In the genomic region with DNA sequence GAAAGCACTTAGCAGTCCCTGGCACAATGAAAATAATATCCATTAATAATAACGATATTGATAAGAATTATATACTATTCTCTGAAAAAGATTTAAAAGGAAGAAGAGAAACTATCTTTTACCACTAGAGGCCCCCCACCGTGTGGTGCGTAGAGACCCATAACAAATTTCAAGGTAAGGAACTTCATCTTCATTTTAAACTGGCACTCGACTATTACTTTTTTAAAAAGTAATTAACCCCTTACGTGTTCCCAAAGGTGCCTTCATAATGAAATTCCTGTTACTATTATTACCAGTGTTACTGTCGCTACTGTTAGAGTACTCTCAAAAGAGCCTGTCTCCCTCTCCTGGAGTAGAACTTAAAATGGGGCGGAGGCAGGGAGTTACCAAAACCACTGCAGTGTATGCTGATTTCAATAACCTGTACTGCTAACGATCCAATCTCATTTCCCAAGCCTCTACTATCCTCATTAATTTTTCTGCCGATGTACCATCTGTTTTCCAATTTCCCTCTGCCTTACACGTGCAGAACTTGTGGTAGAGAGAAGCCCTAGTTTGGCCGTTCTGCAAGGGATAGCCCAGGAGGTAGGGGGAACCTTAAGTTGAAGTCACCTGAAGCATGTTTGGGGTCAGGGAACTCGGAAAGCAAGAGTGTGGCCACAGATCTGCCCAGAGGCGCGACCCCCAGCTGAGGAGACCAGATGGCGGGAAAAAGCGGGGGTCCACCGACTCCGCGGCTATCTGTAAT, we compare ENCODE assay signal across 8 cellular contexts. TPM values are rescaled to one million over a fixed set of nuclear protein-coding genes. Genes with fewer than 3 reads are reported as not detected.
DNase-seq lines count a peak whose midpoint lies in the region; ATAC-seq and TF ChIP-seq lines count a peak whose summit lies in the region.

No MANE protein-coding gene starts in this region.

- POLR2A ChIA-PET in Panc1 (lab: Charles Lee): no interaction called here
- POLR2A ChIA-PET in naive thymus-derived CD4-positive, alpha-beta T cell (lab: Charles Lee): interaction anchor here (0.9 to 1.6 kb wide), 8 partner anchors 13 to 47 kb away, joined by 3 to 10 read pairs (median 4); no protein-coding TSS in a partner anchor
- POLR2A ChIA-PET in GM10248 (lab: Yijun Ruan, JAX): no interaction called here

- ATAC-seq in GM23338 (no peak), Panc1 (peak; percentile 27)
- peak; percentile 35 for ATAC-seq in naive thymus-derived CD4-positive, alpha-beta T cell

- H3K9me3 ChIP-seq in Panc1 (ENCODE audit: control insufficient read depth, insufficient read depth, low read depth, low read length) (no peaks in the 10 kb centered on the region), adrenal gland (replicated peaks in 1 of 3) (no peaks in the 10 kb centered on the region)
- H3K9me3 ChIP-seq in naive thymus-derived CD4-positive, alpha-beta T cell (ENCODE audit: control insufficient read depth in 2 of 3, low read length in 3 of 3): no peaks in the 10 kb centered on the region

- peak overlapping the region; percentile 91 for H3K4me3 Mint-ChIP-seq in GM23338
- peak overlapping the region; percentile 90 to 98 (median 94) for H3K4me3 Mint-ChIP-seq in naive thymus-derived CD4-positive, alpha-beta T cell

- H3K4me3 ChIP-seq in GM23338 (peak overlapping the region; percentile 72), Panc1 (ENCODE audit: low read depth in 2 of 2, low read length in 2 of 2) (peak overlapping the region; percentile 81 to 91), coronary artery (peak overlapping the region; percentile 76), adrenal gland (peak overlapping the region in 1 of 4 donors; percentile 57)
- peak overlapping the region; percentile 72 for H3K4me3 ChIP-seq in naive thymus-derived CD4-positive, alpha-beta T cell (ENCODE audit: low read length)

- intact Hi-C loops in Panc1 (cut with micrococcal nuclease; ENCODE audit: unreplicated experiment) (no loop called here), adrenal gland (cut with DNase I) (no loop called here)
- intact Hi-C loops in naive thymus-derived CD4-positive, alpha-beta T cell (cut with micrococcal nuclease): loop anchor here (1.0 to 5.0 kb wide), 7 partner anchors 35 to 1120 kb away; a partner anchor contains a TSS

- H3K4me1 Mint-ChIP-seq in GM23338: peaks cover 20% of the 10 kb centered on the region; the same call in 2 of the 3 replicates
- H3K4me1 Mint-ChIP-seq in naive thymus-derived CD4-positive, alpha-beta T cell: peaks cover 13 to 44% (median 39%) of the 10 kb centered on the region in 7 donors

- TF ChIP-seq POLR2A in adrenal gland (IDR thresholded peaks at IDR 0.05): no peak

- no TSS peak for BruUV-seq in Panc1 (replicated peaks; lab: Mats Ljungman, UMichigan)

- H3K27me3 ChIP-seq in GM23338 (ENCODE audit: insufficient read depth): 0 out of 2 replicates have a peak, but pooled peaks cover 4% of the 10 kb centered on the region
- H3K27me3 ChIP-seq in Panc1 (ENCODE audit: control insufficient read depth, insufficient read depth, low read length): no peaks in the 10 kb centered on the region
- no peaks in the 10 kb centered on the region for H3K27me3 ChIP-seq in naive thymus-derived CD4-positive, alpha-beta T cell (ENCODE audit: control insufficient read depth in 2 of 2, insufficient read depth in 2 of 2, low read length in 2 of 2)
- H3K27me3 ChIP-seq in adrenal gland: peaks cover 32% of the 10 kb centered on the region

- 0 out of 2 replicates have a peak, but pooled peaks cover 4% of the 10 kb centered on the region for H4K20me1 ChIP-seq in GM23338 (replicated peaks; ENCODE audit: insufficient read depth)

- H3K79me2 ChIP-seq in GM23338 (replicated peaks; ENCODE audit: insufficient read depth): peaks cover 33% of the 10 kb centered on the region

- in situ Hi-C loops in G401 (cut with HindIII; ENCODE audit: low sequenced_read_pairs) (no loop called here), Panc1 (cut with HindIII; ENCODE audit: low pct_unique_long_range_greater_than_20kb, low sequenced_read_pairs) (no loop called here)

- peak; percentile 10 to 23; a peak in 2 of 4 replicates for TF ChIP-seq CTCF in GM23338 (conservative IDR thresholded peaks at IDR 0.05; ENCODE audit: low read depth in 2 of 2)
- peak; percentile 60 for TF ChIP-seq CTCF in Panc1 (IDR thresholded peaks at IDR 0.05)
- no peak for TF ChIP-seq CTCF in coronary artery (IDR thresholded peaks at IDR 0.05)
- TF ChIP-seq CTCF in GM10248 (IDR thresholded peaks at IDR 0.05; ENCODE audit: control extremely low read depth, extremely low read depth, low read depth, missing control alignments): no peak
- no peak for TF ChIP-seq CTCF in adrenal gland (IDR thresholded peaks at IDR 0.05)

- peaks cover 2% of the 10 kb centered on the region for H3K27me3 Mint-ChIP-seq in GM23338 (ENCODE audit: insufficient read depth, low read depth, poor library complexity)
- H3K27me3 Mint-ChIP-seq in naive thymus-derived CD4-positive, alpha-beta T cell: no peaks in the 10 kb centered on the region

- H3F3A ChIP-seq in GM23338 (replicated peaks; ENCODE audit: low read depth): no peaks in the 10 kb centered on the region

- H3K27ac ChIP-seq in GM23338 (ENCODE audit: low read depth): peak overlapping the region; percentile 74; the same call in 1 of the 2 replicates
- H3K27ac ChIP-seq in Panc1 (ENCODE audit: low read length): peak overlapping the region; percentile 86
- no peak overlapping the region for H3K27ac ChIP-seq in coronary artery
- peak overlapping the region; percentile 86 for H3K27ac ChIP-seq in naive thymus-derived CD4-positive, alpha-beta T cell (ENCODE audit: low read depth, low read length)
- no peak overlapping the region for H3K27ac ChIP-seq in adrenal gland

- 14 to 47% (median 27%) methylated on average over 11 to 19 of the region's 19 CpGs for WGBS in adrenal gland, 4 donors

- H2AFZ ChIP-seq in GM23338: peak overlapping the region; percentile 78; the same call in 1 of the 2 replicates

- H3K36me3 Mint-ChIP-seq in GM23338 (ENCODE audit: low read depth): no peaks in the 10 kb centered on the region
- peaks cover 0 to 6% (median 0%) of the 10 kb centered on the region in 5 donors for H3K36me3 Mint-ChIP-seq in naive thymus-derived CD4-positive, alpha-beta T cell

- H3K36me3 ChIP-seq in GM23338 (ENCODE audit: insufficient read depth): no peaks in the 10 kb centered on the region
- H3K36me3 ChIP-seq in Panc1 (ENCODE audit: control insufficient read depth, insufficient read depth, low read length): no peaks in the 10 kb centered on the region
- H3K36me3 ChIP-seq in naive thymus-derived CD4-positive, alpha-beta T cell (ENCODE audit: control insufficient read depth in 2 of 3, insufficient read depth in 3 of 3, low read length in 3 of 3): peaks cover 0 to 8% (median 0%) of the 10 kb centered on the region in 3 experiments
- H3K36me3 ChIP-seq in adrenal gland (replicated peaks in 1 of 2): no peaks in the 10 kb centered on the region

- H3K4me1 ChIP-seq in GM23338 (ENCODE audit: insufficient read depth): peaks cover 7% of the 10 kb centered on the region
- peaks cover 17% of the 10 kb centered on the region for H3K4me1 ChIP-seq in Panc1 (ENCODE audit: control insufficient read depth, insufficient read depth, low read length)
- H3K4me1 ChIP-seq in naive thymus-derived CD4-positive, alpha-beta T cell (ENCODE audit: control insufficient read depth in 2 of 2, insufficient read depth in 2 of 2, low read length in 2 of 2): peaks cover 13 to 16% of the 10 kb centered on the region in 2 donors
- H3K4me1 ChIP-seq in adrenal gland (replicated peaks in 1 of 2): peaks cover 0 to 6% of the 10 kb centered on the region in 2 donors

- no peaks in the 10 kb centered on the region for H3K9me3 Mint-ChIP-seq in GM23338
- no peaks in the 10 kb centered on the region for H3K9me3 Mint-ChIP-seq in naive thymus-derived CD4-positive, alpha-beta T cell

- no peaks in the 10 kb centered on the region for H3K9me2 ChIP-seq in GM23338 (ENCODE audit: insufficient read depth)

- peak overlapping the region; percentile 90 for H3K27ac Mint-ChIP-seq in GM23338
- H3K27ac Mint-ChIP-seq in naive thymus-derived CD4-positive, alpha-beta T cell: peak overlapping the region; percentile 58 to 94 (median 86)

- CTCF ChIA-PET in Panc1 (lab: Charles Lee): interaction anchor here (0.6 kb wide), 1 partner anchor 54 kb away, joined by 3 read pairs; no protein-coding TSS in a partner anchor
- CTCF ChIA-PET in naive thymus-derived CD4-positive, alpha-beta T cell (lab: Charles Lee): interaction anchor here (0.8 kb wide), 1 partner anchor 56 kb away, joined by 3 read pairs; no protein-coding TSS in a partner anchor
- CTCF ChIA-PET in GM10248 (lab: Yijun Ruan, JAX): interaction anchor here (0.8 to 1.1 kb wide), 3 partner anchors 17 to 43 kb away, joined by 3 to 4 read pairs (median 3); no protein-coding TSS in a partner anchor

- H3K4me2 ChIP-seq in GM23338: peak overlapping the region; percentile 96

- peak; percentile 3 for DNase-seq in G401 (ENCODE audit: low spot score)
- peak; percentile 14 for DNase-seq in GM23338 (ENCODE audit: low spot score)
- no peak for DNase-seq in Panc1 (ENCODE audit: low read depth, low spot score)
- DNase-seq in coronary artery (ENCODE audit: low spot score): no peak
- peak in 8 of 9 donors; percentile 3 to 45 (median 29) for DNase-seq in naive thymus-derived CD4-positive, alpha-beta T cell
- no peak for DNase-seq in GM10248 (ENCODE audit: extremely low spot score)
- no peak for DNase-seq in adrenal gland
- no peak for DNase-seq in cortex of kidney (lab: John Stamatoyannopoulos, UW)

TF ChIP-seq in GM23338, 12 proteins besides CTCF, POLR2A, EP300 and RAD21:
- TF ChIP-seq NANOG (IDR thresholded peaks at IDR 0.05; ENCODE audit: borderline replicate concordance): no peak
- no peak for TF ChIP-seq JUNB (IDR thresholded peaks at IDR 0.05; ENCODE audit: unreplicated experiment)
- no peak for TF ChIP-seq POLR2AphosphoS5 (IDR thresholded peaks at IDR 0.05; ENCODE audit: low read depth)
- no peak for TF ChIP-seq CREB1 (CRISPR knock-in tag; IDR thresholded peaks at IDR 0.05; ENCODE audit: low read depth)

RNA-seq across cellular contexts. Expression of a gene that starts 0.8 kb away (rescaled TPM):
- 3.0 and 3.1 TPM in 2 replicates for total RNA-seq in G401 (2014; rRNA removed; shearing (Covaris generic))
- 110 and 123 TPM in 2 replicates for total RNA-seq in GM23338 (2014; rRNA removed; shearing (Covaris generic))
- polyA plus RNA-seq in GM23338 (2016; fragmentation: Nextera tagmentation; extraction: Ambion mirVana): 57.9 and 65.2 TPM in 2 replicates
- 44.2 TPM for total RNA-seq in Panc1 (2021; ENCODE audit: unreplicated experiment)
- polyA plus RNA-seq in Panc1 (2012; ENCODE audit: insufficient read length): 17.8 TPM
- 10 to 100 TPM; 29.7 to 50.1 (median 45.1) TPM for total RNA-seq in naive thymus-derived CD4-positive, alpha-beta T cell
- 10 to 100 TPM; 54.1 to 60.7 TPM for polyA plus RNA-seq in naive thymus-derived CD4-positive, alpha-beta T cell
- total RNA-seq in adrenal gland: 1 to 10 TPM in 7 of 8 donors, under 1 TPM in 1; 0.72 to 2.0 (median 1.4) TPM
- polyA plus RNA-seq in adrenal gland: 1 to 10 TPM; 1.2 to 3.8 (median 1.4) TPM

Comparison
In these comparisons a context has a peak if more than half of its experiments do, and no peak if none do; other contexts are left out.
1. DNase-seq: peak in G401 (single experiment), GM23338 (single experiment) and naive thymus-derived CD4-positive, alpha-beta T cell (8 of 9); none in Panc1 (single experiment), coronary artery (single experiment), GM10248 (single experiment), adrenal gland (0 of 7) and cortex of kidney (single experiment).
2. H3K27ac ChIP-seq: peak in GM23338 (single experiment), Panc1 (single experiment) and naive thymus-derived CD4-positive, alpha-beta T cell (single experiment); none in coronary artery (0 of 2) and adrenal gland (0 of 5).
3. CTCF ChIP-seq: peak in GM23338 (2 of 2) and Panc1 (single experiment); none in coronary artery (single experiment), GM10248 (single experiment) and adrenal gland (0 of 6).
4. intact Hi-C loops: an anchor here in naive thymus-derived CD4-positive, alpha-beta T cell (1.0 to 5.0 kb wide); none called in Panc1 and adrenal gland.